Comparison of ENCODE assay signal across 12 cellular contexts in genomic region chr5:140146523-140146842, GRCh38. TPM values are rescaled to one million over a fixed set of nuclear protein-coding genes. Genes with fewer than 3 reads are reported as not detected.
A peak's percentile ranks its signal among the peaks of the same experiment; 100 is the strongest.
DNase-seq lines count a peak whose midpoint lies in the region; ATAC-seq and TF ChIP-seq lines count a peak whose summit lies in the region.
"Had no signal": no experiment of that assay in that cellular context is flagged by ENCODE, and none has a peak within 500 bp of the region (broad histone marks: within the 10 kb centered on the region; RNA-seq: fewer than 3 reads in every experiment).

No MANE protein-coding gene starts in this region.

- peak; percentile 26 for DNase-seq in activated CD8-positive, alpha-beta memory T cell treated with anti-CD3 and anti-CD28 coated beads, Interleukin-2, amount 10 ng/mL, durations not matched to agents 7 days and 5 days
- DNase-seq in activated CD8-positive, alpha-beta memory T cell treated with anti-CD3 and anti-CD28 coated beads, Interleukin-2, amount 50 U/mL, for 4 hours = no peak
- no peak for DNase-seq in chondrocyte (ENCODE audit: low spot score)
- DNase-seq in mesenchymal stem cell = no peak
- DNase-seq in HK-2 (ENCODE audit: unreplicated experiment) = no peak
- DNase-seq in NCI-H69 (lab: John Stamatoyannopoulos, UW) = no peak
- DNase-seq: DMS153, NCI-H2171 had no signal

- TF ChIP-seq CTCF in chondrocyte (IDR thresholded peaks at IDR 0.05) = no peak

- H3K4me1 ChIP-seq in mesenchymal stem cell (ENCODE audit: control insufficient read depth, insufficient read depth, low read depth, low read length) = peaks cover 12% of the 10 kb centered on the region
- H3K4me1 ChIP-seq: HAP-1 had no signal

- no peak overlapping the region for H2BK5ac ChIP-seq in mesenchymal stem cell (ENCODE audit: low read depth, low read length, poor library complexity, severe bottlenecking)

- CTCF ChIA-PET in activated CD8-positive, alpha-beta memory T cell treated with anti-CD3 and anti-CD28 coated beads, Interleukin-2, amount 10 ng/mL, durations not matched to agents 7 days and 5 days (lab: Charles Lee) = interaction anchor here (0.7 to 9.4 kb wide), 17 partner anchors 9 to 902 kb away, joined by 3 to 130 read pairs (median 5); partner anchors contain the start of genes NRG2 and PURA

- H3K23ac ChIP-seq in mesenchymal stem cell (ENCODE audit: low read length in 2 of 2) = no peak overlapping the region

- no peaks in the 10 kb centered on the region for H3K36me3 ChIP-seq in mesenchymal stem cell (ENCODE audit: control insufficient read depth in 1 of 2, insufficient read depth in 2 of 2, low read depth in 1 of 2, low read length in 2 of 2)
- H3K36me3 ChIP-seq: HAP-1 had no signal

- no peak overlapping the region for H4K8ac ChIP-seq in mesenchymal stem cell (ENCODE audit: low read length)

- peaks cover 0 to 55% of the 10 kb centered on the region in 2 experiments for H3K27me3 ChIP-seq in mesenchymal stem cell (ENCODE audit: control insufficient read depth in 1 of 2, insufficient read depth in 1 of 2, low read length in 2 of 2)

- no peak overlapping the region for H3K4me3 Mint-ChIP-seq in activated CD8-positive, alpha-beta memory T cell treated with anti-CD3 and anti-CD28 coated beads, Interleukin-2, amount 10 ng/mL, durations not matched to agents 7 days and 5 days
- peak overlapping the region; percentile 38 for H3K4me3 Mint-ChIP-seq in chondrocyte (ENCODE audit: unreplicated experiment)
- H3K4me3 Mint-ChIP-seq in stimulated activated memory B cell treated with anti-CD40 and anti-IgM and Interleukin-4, amounts not matched to agents 10 μg/mL and 1 μg/mL and 100 μg/mL, for 72 hours = peak overlapping the region; percentile 63

- no peak for ATAC-seq in activated CD8-positive, alpha-beta memory T cell treated with anti-CD3 and anti-CD28 coated beads, Interleukin-2, amount 10 ng/mL, durations not matched to agents 7 days and 5 days
- ATAC-seq in stimulated activated memory B cell treated with anti-CD40 and anti-IgM and Interleukin-4, amounts not matched to agents 10 μg/mL and 1 μg/mL and 100 μg/mL, for 72 hours = no peak
- ATAC-seq in GM18520 (IDR thresholded peaks at IDR 0.05; ENCODE audit: unreplicated experiment) = no peak

- H3K4me2 ChIP-seq in mesenchymal stem cell (ENCODE audit: low read length, poor library complexity, severe bottlenecking) = peak overlapping the region; percentile 97

- H2BK15ac ChIP-seq in mesenchymal stem cell (ENCODE audit: low read depth, poor library complexity, severe bottlenecking) = no peak overlapping the region

- H2AFZ ChIP-seq in mesenchymal stem cell (ENCODE audit: low read depth, low read length) = no peak overlapping the region

- no peaks in the 10 kb centered on the region for H3K9me3 Mint-ChIP-seq in activated CD8-positive, alpha-beta memory T cell treated with anti-CD3 and anti-CD28 coated beads, Interleukin-2, amount 10 ng/mL, durations not matched to agents 7 days and 5 days (ENCODE audit: low read depth)
- no peaks in the 10 kb centered on the region for H3K9me3 Mint-ChIP-seq in chondrocyte (ENCODE audit: low read depth)
- H3K9me3 Mint-ChIP-seq in stimulated activated memory B cell treated with anti-CD40 and anti-IgM and Interleukin-4, amounts not matched to agents 10 μg/mL and 1 μg/mL and 100 μg/mL, for 72 hours = no peaks in the 10 kb centered on the region
- H3K9me3 Mint-ChIP-seq: T-cell had no signal

- no peak overlapping the region for H2BK120ac ChIP-seq in mesenchymal stem cell (ENCODE audit: low read depth, low read length)

- H3K27ac ChIP-seq in mesenchymal stem cell (ENCODE audit: low read length, poor library complexity, severe bottlenecking) = no peak overlapping the region

- H2AK5ac ChIP-seq in mesenchymal stem cell (ENCODE audit: low read length, severe bottlenecking) = no peak overlapping the region

- H3K18ac ChIP-seq in mesenchymal stem cell (ENCODE audit: low read depth in 1 of 2, low read length in 2 of 2) = no peak overlapping the region

- 30% methylated on average over 14 of the region's 14 CpGs for WGBS in mesenchymal stem cell

- peaks cover 29% of the 10 kb centered on the region for H3K27me3 Mint-ChIP-seq in activated CD8-positive, alpha-beta memory T cell treated with anti-CD3 and anti-CD28 coated beads, Interleukin-2, amount 10 ng/mL, durations not matched to agents 7 days and 5 days
- peaks cover 17% of the 10 kb centered on the region for H3K27me3 Mint-ChIP-seq in chondrocyte (ENCODE audit: low read depth)
- peaks cover 25% of the 10 kb centered on the region for H3K27me3 Mint-ChIP-seq in stimulated activated memory B cell treated with anti-CD40 and anti-IgM and Interleukin-4, amounts not matched to agents 10 μg/mL and 1 μg/mL and 100 μg/mL, for 72 hours

- no peaks in the 10 kb centered on the region for H3K9me3 ChIP-seq in mesenchymal stem cell (ENCODE audit: control insufficient read depth, low read length)
- H3K9me3 ChIP-seq: HAP-1 had no signal

- no peak overlapping the region for H3K4ac ChIP-seq in mesenchymal stem cell (ENCODE audit: low read depth in 1 of 2, low read length in 2 of 2)

- H2BK12ac ChIP-seq in mesenchymal stem cell (ENCODE audit: low read length in 2 of 2) = no peak overlapping the region

- peaks cover 21% of the 10 kb centered on the region for H3K79me1 ChIP-seq in mesenchymal stem cell (replicated peaks; ENCODE audit: low read length, poor library complexity, severe bottlenecking)

- H3K4me3 ChIP-seq in mesenchymal stem cell (ENCODE audit: insufficient read depth in 1 of 2, low read depth in 1 of 2, low read length in 2 of 2) = no peak overlapping the region

- no peak overlapping the region for H3K14ac ChIP-seq in mesenchymal stem cell (ENCODE audit: low read length in 2 of 2)

- H3K4me1 Mint-ChIP-seq in activated CD8-positive, alpha-beta memory T cell treated with anti-CD3 and anti-CD28 coated beads, Interleukin-2, amount 10 ng/mL, durations not matched to agents 7 days and 5 days = peaks cover 12% of the 10 kb centered on the region
- H3K4me1 Mint-ChIP-seq in chondrocyte (ENCODE audit: low read depth) = peaks cover 16% of the 10 kb centered on the region
- peaks cover 38% of the 10 kb centered on the region for H3K4me1 Mint-ChIP-seq in stimulated activated memory B cell treated with anti-CD40 and anti-IgM and Interleukin-4, amounts not matched to agents 10 μg/mL and 1 μg/mL and 100 μg/mL, for 72 hours

- no peak overlapping the region for H3K27ac Mint-ChIP-seq in activated CD8-positive, alpha-beta memory T cell treated with anti-CD3 and anti-CD28 coated beads, Interleukin-2, amount 10 ng/mL, durations not matched to agents 7 days and 5 days
- H3K27ac Mint-ChIP-seq in chondrocyte (ENCODE audit: unreplicated experiment) = no peak overlapping the region
- no peak overlapping the region for H3K27ac Mint-ChIP-seq in stimulated activated memory B cell treated with anti-CD40 and anti-IgM and Interleukin-4, amounts not matched to agents 10 μg/mL and 1 μg/mL and 100 μg/mL, for 72 hours
- H3K27ac Mint-ChIP-seq: T-cell had no signal

- H3K9ac ChIP-seq in mesenchymal stem cell (ENCODE audit: low read length) = no peak overlapping the region

- no peaks in the 10 kb centered on the region for H3K36me3 Mint-ChIP-seq in activated CD8-positive, alpha-beta memory T cell treated with anti-CD3 and anti-CD28 coated beads, Interleukin-2, amount 10 ng/mL, durations not matched to agents 7 days and 5 days
- no peaks in the 10 kb centered on the region for H3K36me3 Mint-ChIP-seq in chondrocyte (ENCODE audit: low read depth)
- H3K36me3 Mint-ChIP-seq in stimulated activated memory B cell treated with anti-CD40 and anti-IgM and Interleukin-4, amounts not matched to agents 10 μg/mL and 1 μg/mL and 100 μg/mL, for 72 hours = no peaks in the 10 kb centered on the region
- H3K36me3 Mint-ChIP-seq: T-cell had no signal

- no peak overlapping the region for H4K91ac ChIP-seq in mesenchymal stem cell (ENCODE audit: low read length)

RNA-seq across cellular contexts. Expression of gene IGIP, which starts 20.7 kb away (rescaled TPM):
- 1 to 10 TPM; 2.9 to 3.4 TPM for total RNA-seq in activated CD8-positive, alpha-beta memory T cell treated with anti-CD3 and anti-CD28 coated beads, Interleukin-2, amount 10 ng/mL, durations not matched to agents 7 days and 5 days
- total RNA-seq in chondrocyte = 5.9 to 7.5 TPM (median 6.9 TPM) in 3 replicates
- 0.98 TPM for polyA plus RNA-seq in mesenchymal stem cell (2013, experiment 1 of 2)
- 1.0 TPM for polyA plus RNA-seq in mesenchymal stem cell (2013, experiment 2 of 2)

RNA-seq across cellular contexts. Expression of gene CYSTM1, which starts 28.5 kb away (rescaled TPM):
- total RNA-seq in activated CD8-positive, alpha-beta memory T cell treated with anti-CD3 and anti-CD28 coated beads, Interleukin-2, amount 10 ng/mL, durations not matched to agents 7 days and 5 days = 10 to 100 TPM; 16.8 to 23.0 TPM
- total RNA-seq in chondrocyte = 11.4 to 24.9 TPM (median 23.3 TPM) in 3 replicates
- polyA plus RNA-seq in mesenchymal stem cell (2013, experiment 1 of 2) = 40.5 TPM
- 40.9 TPM for polyA plus RNA-seq in mesenchymal stem cell (2013, experiment 2 of 2)

RNA-seq across cellular contexts. Expression of gene PURA, which starts 32.6 kb away (rescaled TPM):
- 10 to 100 TPM; 12.3 to 15.4 TPM for total RNA-seq in activated CD8-positive, alpha-beta memory T cell treated with anti-CD3 and anti-CD28 coated beads, Interleukin-2, amount 10 ng/mL, durations not matched to agents 7 days and 5 days
- 13.3 to 18.1 TPM (median 16.7 TPM) in 3 replicates for total RNA-seq in chondrocyte
- polyA plus RNA-seq in mesenchymal stem cell (2013, experiment 1 of 2) = 4.3 TPM
- 4.3 TPM for polyA plus RNA-seq in mesenchymal stem cell (2013, experiment 2 of 2)
